1 cellular context compared by ENCODE assay signal in the genomic region with DNA sequence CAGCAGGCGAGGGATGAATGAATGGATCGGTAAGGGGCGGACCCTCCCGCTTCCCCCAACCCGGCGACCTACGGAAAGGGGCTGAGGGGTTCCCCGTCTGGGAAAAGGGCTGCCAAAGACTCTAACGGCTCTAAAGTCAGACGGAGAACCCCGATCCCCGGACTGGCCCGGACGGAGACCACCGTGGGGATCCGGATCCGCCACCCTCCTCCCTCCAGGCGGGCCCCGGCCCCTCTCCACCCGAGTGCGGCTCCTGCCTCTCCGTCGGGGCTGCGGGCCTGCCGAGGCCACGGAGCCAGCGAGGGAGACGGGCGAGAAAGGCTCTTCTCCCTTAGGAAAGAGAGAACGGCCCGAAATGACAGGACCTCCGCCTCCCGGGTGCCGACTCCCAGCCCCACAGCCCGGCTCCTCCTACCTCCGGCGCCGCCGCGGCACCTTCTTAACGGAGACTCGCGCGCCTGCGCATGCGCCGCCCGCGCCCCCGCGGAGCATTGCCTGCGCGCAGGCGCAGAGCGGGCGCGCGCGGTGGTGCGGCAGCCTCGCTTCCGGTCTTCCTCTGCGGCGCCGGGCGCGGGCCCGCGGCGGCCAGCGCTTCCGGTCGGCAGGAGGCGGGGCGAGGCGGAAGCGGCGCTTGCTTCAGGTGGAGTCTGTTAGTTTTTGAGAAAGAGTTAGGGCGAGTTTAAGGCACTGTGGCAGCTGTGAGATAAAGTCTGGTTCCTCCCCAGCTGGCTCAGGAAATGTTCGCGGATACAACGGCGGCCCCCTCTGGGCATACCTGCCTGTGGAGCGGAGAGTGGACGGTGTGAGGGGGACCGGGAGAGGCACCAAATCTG.
TF ChIP-seq lines count a peak whose summit lies in the region.

A gene with protein sequence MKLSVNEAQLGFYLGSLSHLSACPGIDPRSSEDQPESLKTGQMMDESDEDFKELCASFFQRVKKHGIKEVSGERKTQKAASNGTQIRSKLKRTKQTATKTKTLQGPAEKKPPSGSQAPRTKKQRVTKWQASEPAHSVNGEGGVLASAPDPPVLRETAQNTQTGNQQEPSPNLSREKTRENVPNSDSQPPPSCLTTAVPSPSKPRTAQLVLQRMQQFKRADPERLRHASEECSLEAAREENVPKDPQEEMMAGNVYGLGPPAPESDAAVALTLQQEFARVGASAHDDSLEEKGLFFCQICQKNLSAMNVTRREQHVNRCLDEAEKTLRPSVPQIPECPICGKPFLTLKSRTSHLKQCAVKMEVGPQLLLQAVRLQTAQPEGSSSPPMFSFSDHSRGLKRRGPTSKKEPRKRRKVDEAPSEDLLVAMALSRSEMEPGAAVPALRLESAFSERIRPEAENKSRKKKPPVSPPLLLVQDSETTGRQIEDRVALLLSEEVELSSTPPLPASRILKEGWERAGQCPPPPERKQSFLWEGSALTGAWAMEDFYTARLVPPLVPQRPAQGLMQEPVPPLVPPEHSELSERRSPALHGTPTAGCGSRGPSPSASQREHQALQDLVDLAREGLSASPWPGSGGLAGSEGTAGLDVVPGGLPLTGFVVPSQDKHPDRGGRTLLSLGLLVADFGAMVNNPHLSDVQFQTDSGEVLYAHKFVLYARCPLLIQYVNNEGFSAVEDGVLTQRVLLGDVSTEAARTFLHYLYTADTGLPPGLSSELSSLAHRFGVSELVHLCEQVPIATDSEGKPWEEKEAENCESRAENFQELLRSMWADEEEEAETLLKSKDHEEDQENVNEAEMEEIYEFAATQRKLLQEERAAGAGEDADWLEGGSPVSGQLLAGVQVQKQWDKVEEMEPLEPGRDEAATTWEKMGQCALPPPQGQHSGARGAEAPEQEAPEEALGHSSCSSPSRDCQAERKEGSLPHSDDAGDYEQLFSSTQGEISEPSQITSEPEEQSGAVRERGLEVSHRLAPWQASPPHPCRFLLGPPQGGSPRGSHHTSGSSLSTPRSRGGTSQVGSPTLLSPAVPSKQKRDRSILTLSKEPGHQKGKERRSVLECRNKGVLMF (N-terminal part only) (minus strand): TSS at position 462 of the 833 bp plus-strand sequence. CDS start 2,642 bp downstream, outside the sequence.

TF ChIP-seq in K562, 482 proteins besides CTCF, POLR2A, EP300 and RAD21 (continued from another document and continues in another):
- TF ChIP-seq, protein P1, sequence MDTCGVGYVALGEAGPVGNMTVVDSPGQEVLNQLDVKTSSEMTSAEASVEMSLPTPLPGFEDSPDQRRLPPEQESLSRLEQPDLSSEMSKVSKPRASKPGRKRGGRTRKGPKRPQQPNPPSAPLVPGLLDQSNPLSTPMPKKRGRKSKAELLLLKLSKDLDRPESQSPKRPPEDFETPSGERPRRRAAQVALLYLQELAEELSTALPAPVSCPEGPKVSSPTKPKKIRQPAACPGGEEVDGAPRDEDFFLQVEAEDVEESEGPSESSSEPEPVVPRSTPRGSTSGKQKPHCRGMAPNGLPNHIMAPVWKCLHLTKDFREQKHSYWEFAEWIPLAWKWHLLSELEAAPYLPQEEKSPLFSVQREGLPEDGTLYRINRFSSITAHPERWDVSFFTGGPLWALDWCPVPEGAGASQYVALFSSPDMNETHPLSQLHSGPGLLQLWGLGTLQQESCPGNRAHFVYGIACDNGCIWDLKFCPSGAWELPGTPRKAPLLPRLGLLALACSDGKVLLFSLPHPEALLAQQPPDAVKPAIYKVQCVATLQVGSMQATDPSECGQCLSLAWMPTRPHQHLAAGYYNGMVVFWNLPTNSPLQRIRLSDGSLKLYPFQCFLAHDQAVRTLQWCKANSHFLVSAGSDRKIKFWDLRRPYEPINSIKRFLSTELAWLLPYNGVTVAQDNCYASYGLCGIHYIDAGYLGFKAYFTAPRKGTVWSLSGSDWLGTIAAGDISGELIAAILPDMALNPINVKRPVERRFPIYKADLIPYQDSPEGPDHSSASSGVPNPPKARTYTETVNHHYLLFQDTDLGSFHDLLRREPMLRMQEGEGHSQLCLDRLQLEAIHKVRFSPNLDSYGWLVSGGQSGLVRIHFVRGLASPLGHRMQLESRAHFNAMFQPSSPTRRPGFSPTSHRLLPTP (IDR thresholded peaks at IDR 0.05; ENCODE audit: borderline replicate concordance, extremely low read depth, insufficient read length) = no peak
- 0 out of 2 replicates have a peak, but pooled peaks have one; percentile 66 for TF ChIP-seq HDAC2 (IDR thresholded peaks at IDR 0.05)
- TF ChIP-seq GABPB1 (CRISPR knock-in tag; IDR thresholded peaks at IDR 0.05) = peak; percentile 78
- no peak for TF ChIP-seq PHTF2 (CRISPR knock-in tag; IDR thresholded peaks at IDR 0.05)
- TF ChIP-seq CBX5 (IDR thresholded peaks at IDR 0.05; ENCODE audit: borderline replicate concordance, low read depth) = no peak
- TF ChIP-seq CHD1 (IDR thresholded peaks at IDR 0.05; ENCODE audit: low read length) = peak; percentile 51
- peak; percentile 65 for TF ChIP-seq EGR1 (conservative IDR thresholded peaks at IDR 0.05)
- no peak for TF ChIP-seq BCL6 (CRISPR knock-in tag; IDR thresholded peaks at IDR 0.05)
- TF ChIP-seq, protein P2, sequence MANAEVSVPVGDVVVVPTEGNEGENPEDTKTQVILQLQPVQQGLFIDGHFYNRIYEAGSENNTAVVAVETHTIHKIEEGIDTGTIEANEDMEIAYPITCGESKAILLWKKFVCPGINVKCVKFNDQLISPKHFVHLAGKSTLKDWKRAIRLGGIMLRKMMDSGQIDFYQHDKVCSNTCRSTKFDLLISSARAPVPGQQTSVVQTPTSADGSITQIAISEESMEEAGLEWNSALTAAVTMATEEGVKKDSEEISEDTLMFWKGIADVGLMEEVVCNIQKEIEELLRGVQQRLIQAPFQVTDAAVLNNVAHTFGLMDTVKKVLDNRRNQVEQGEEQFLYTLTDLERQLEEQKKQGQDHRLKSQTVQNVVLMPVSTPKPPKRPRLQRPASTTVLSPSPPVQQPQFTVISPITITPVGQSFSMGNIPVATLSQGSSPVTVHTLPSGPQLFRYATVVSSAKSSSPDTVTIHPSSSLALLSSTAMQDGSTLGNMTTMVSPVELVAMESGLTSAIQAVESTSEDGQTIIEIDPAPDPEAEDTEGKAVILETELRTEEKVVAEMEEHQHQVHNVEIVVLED (CRISPR knock-in tag; IDR thresholded peaks at IDR 0.05) = peak; percentile 68
- no peak for TF ChIP-seq ZC3H8 (IDR thresholded peaks at IDR 0.05)
- TF ChIP-seq PHF8 (IDR thresholded peaks at IDR 0.05; ENCODE audit: borderline replicate concordance, low read length) = peak; percentile 83; the same call in 1 of the 2 replicates
- no peak for TF ChIP-seq MBD2 (IDR thresholded peaks at IDR 0.05; ENCODE audit: borderline replicate concordance, low read depth)
- TF ChIP-seq, protein P3, sequence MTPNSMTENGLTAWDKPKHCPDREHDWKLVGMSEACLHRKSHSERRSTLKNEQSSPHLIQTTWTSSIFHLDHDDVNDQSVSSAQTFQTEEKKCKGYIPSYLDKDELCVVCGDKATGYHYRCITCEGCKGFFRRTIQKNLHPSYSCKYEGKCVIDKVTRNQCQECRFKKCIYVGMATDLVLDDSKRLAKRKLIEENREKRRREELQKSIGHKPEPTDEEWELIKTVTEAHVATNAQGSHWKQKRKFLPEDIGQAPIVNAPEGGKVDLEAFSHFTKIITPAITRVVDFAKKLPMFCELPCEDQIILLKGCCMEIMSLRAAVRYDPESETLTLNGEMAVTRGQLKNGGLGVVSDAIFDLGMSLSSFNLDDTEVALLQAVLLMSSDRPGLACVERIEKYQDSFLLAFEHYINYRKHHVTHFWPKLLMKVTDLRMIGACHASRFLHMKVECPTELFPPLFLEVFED (CRISPR knock-in tag; conservative IDR thresholded peaks at IDR 0.05) = 0 out of 2 replicates have a peak, but pooled peaks have one; percentile 24
- no peak for TF ChIP-seq ZSCAN32 (CRISPR knock-in tag; IDR thresholded peaks at IDR 0.05)
- 0 out of 2 replicates have a peak, but pooled peaks have one; percentile 18 for TF ChIP-seq SMAD3 (CRISPR knock-in tag; conservative IDR thresholded peaks at IDR 0.05)
- TF ChIP-seq ZNF274 (IDR thresholded peaks at IDR 0.05; ENCODE audit: borderline replicate concordance, low read depth, low read length) = no peak
- TF ChIP-seq NFE2L1 (tag; IDR thresholded peaks at IDR 0.05; ENCODE audit: borderline replicate concordance, low read depth) = no peak
- TF ChIP-seq E2F3 (CRISPR knock-in tag; IDR thresholded peaks at IDR 0.05) = no peak
- no peak for TF ChIP-seq SETDB1 (IDR thresholded peaks at IDR 0.05; ENCODE audit: low read length)
- 0 out of 2 replicates have a peak, but pooled peaks have one; percentile 14 for TF ChIP-seq NBN (IDR thresholded peaks at IDR 0.05; ENCODE audit: low read depth)
- no peak for TF ChIP-seq SMC3 (conservative IDR thresholded peaks at IDR 0.05; ENCODE audit: insufficient read depth, low read depth, low read length)
- peak; percentile 28; the same call in 1 of the 2 replicates for TF ChIP-seq ELF4 (CRISPR knock-in tag; IDR thresholded peaks at IDR 0.05)
- TF ChIP-seq FOXP1 (CRISPR knock-in tag; IDR thresholded peaks at IDR 0.05) = peak; percentile 48; the same call in 1 of the 2 replicates
- TF ChIP-seq KLF6 (CRISPR knock-in tag; IDR thresholded peaks at IDR 0.05; ENCODE audit: borderline replicate concordance) = no peak
- no peak for TF ChIP-seq LARP7 (IDR thresholded peaks at IDR 0.05)
- TF ChIP-seq SAFB2 (IDR thresholded peaks at IDR 0.05; ENCODE audit: borderline replicate concordance, low read depth, low read length, severe bottlenecking) = no peak
- TF ChIP-seq CCNT2 (IDR thresholded peaks at IDR 0.05; ENCODE audit: borderline replicate concordance, extremely low read depth, insufficient read length, low read depth, low read length) = peak; percentile 88
- 0 out of 2 replicates have a peak, but pooled peaks have one; percentile 14 for TF ChIP-seq NR4A1 (CRISPR knock-in tag; IDR thresholded peaks at IDR 0.05)
- TF ChIP-seq NR4A1 (tag; IDR thresholded peaks at IDR 0.05) = 0 out of 2 replicates have a peak, but pooled peaks have one; percentile 32
- no peak for TF ChIP-seq SIRT6 (IDR thresholded peaks at IDR 0.05; ENCODE audit: low read depth, low read length)
- TF ChIP-seq, protein P4, sequence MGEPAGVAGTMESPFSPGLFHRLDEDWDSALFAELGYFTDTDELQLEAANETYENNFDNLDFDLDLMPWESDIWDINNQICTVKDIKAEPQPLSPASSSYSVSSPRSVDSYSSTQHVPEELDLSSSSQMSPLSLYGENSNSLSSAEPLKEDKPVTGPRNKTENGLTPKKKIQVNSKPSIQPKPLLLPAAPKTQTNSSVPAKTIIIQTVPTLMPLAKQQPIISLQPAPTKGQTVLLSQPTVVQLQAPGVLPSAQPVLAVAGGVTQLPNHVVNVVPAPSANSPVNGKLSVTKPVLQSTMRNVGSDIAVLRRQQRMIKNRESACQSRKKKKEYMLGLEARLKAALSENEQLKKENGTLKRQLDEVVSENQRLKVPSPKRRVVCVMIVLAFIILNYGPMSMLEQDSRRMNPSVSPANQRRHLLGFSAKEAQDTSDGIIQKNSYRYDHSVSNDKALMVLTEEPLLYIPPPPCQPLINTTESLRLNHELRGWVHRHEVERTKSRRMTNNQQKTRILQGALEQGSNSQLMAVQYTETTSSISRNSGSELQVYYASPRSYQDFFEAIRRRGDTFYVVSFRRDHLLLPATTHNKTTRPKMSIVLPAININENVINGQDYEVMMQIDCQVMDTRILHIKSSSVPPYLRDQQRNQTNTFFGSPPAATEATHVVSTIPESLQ (CRISPR knock-in tag; IDR thresholded peaks at IDR 0.05) = no peak
- no peak for TF ChIP-seq TAF7 (tag; IDR thresholded peaks at IDR 0.05)
- TF ChIP-seq SLC30A9 (CRISPR knock-in tag; IDR thresholded peaks at IDR 0.05) = no peak
- TF ChIP-seq, protein P5, sequence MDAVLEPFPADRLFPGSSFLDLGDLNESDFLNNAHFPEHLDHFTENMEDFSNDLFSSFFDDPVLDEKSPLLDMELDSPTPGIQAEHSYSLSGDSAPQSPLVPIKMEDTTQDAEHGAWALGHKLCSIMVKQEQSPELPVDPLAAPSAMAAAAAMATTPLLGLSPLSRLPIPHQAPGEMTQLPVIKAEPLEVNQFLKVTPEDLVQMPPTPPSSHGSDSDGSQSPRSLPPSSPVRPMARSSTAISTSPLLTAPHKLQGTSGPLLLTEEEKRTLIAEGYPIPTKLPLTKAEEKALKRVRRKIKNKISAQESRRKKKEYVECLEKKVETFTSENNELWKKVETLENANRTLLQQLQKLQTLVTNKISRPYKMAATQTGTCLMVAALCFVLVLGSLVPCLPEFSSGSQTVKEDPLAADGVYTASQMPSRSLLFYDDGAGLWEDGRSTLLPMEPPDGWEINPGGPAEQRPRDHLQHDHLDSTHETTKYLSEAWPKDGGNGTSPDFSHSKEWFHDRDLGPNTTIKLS (IDR thresholded peaks at IDR 0.05; ENCODE audit: borderline replicate concordance, low read depth) = peak; percentile 67; the same call in 1 of the 2 replicates
